28 cellular contexts compared by ENCODE assay signal in genomic region chr13:112438515-112438914, GRCh38.
"Had no signal": no experiment of that assay in that cellular context is flagged by ENCODE, and none has a peak within 500 bp of the region (broad histone marks: within the 10 kb centered on the region; RNA-seq: fewer than 3 reads in every experiment).

No MANE protein-coding gene starts in this region.

- FAIRE-seq: colon, endometrium, endothelial cell of umbilical vein had no signal

- ATAC-seq: effector memory CD8-positive, alpha-beta T cell; esophagus mucosa; foreskin keratinocyte; gastrocnemius medialis; gastroesophageal sphincter; heart left ventricle; heart right ventricle had no signal

- H3K9me3 ChIP-seq: colonic mucosa had no signal

- H3K27ac Mint-ChIP-seq: dendritic cell treated with granulocyte-macrophage colony-stimulating factor and Interleukin-4, amounts not matched to agents 40 ng/mL and 50 ng/mL, for 4 days; effector memory CD8-positive, alpha-beta T cell; endodermal cell had no signal

- H3K4me1 ChIP-seq: colonic mucosa, foreskin keratinocyte, gastrocnemius medialis had no signal

- H3K4me3 ChIP-seq: colonic mucosa, coronary artery, dorsolateral prefrontal cortex, esophagus muscularis mucosa, esophagus squamous epithelium, gastrocnemius medialis, gastroesophageal sphincter, heart left ventricle, heart right ventricle had no signal

- H3K27ac ChIP-seq: colonic mucosa, coronary artery, dorsolateral prefrontal cortex, epithelial cell of prostate, esophagus muscularis mucosa, esophagus squamous epithelium, foreskin keratinocyte, gastrocnemius medialis, gastroesophageal sphincter, heart left ventricle, heart right ventricle had no signal

- DNase-seq: colonic mucosa; cortex of kidney; dermis blood vessel endothelial cell; dorsolateral prefrontal cortex; effector CD4-positive, alpha-beta T cell; effector CD8-positive, alpha-beta T cell; effector memory CD4-positive, alpha-beta T cell; effector memory CD8-positive, alpha-beta T cell; endodermal cell; erythroblast; esophagus squamous epithelium; foreskin fibroblast; foreskin keratinocyte; foreskin melanocyte; gastrocnemius medialis; glutamatergic neuron; head of caudate nucleus; heart left ventricle; heart right ventricle had no signal

- H3K4me3 Mint-ChIP-seq: dendritic cell treated with granulocyte-macrophage colony-stimulating factor and Interleukin-4, amounts not matched to agents 40 ng/mL and 50 ng/mL, for 4 days; effector memory CD8-positive, alpha-beta T cell; endodermal cell had no signal

- H3K9me3 Mint-ChIP-seq: effector memory CD8-positive, alpha-beta T cell had no signal

- H3K4me1 Mint-ChIP-seq: endodermal cell had no signal

- H3K36me3 ChIP-seq: colonic mucosa, esophagus muscularis mucosa, esophagus squamous epithelium, gastrocnemius medialis, gastroesophageal sphincter, heart left ventricle, heart right ventricle had no signal
